Comparison of ENCODE assay signal across 9 cellular contexts in genomic region chr1:59061876-59062275, GRCh38.
DNase-seq lines count a peak whose midpoint lies in the region; ATAC-seq lines count a peak whose summit lies in the region.
"Had no signal": no experiment of that assay in that cellular context is flagged by ENCODE, and none has a peak within 500 bp of the region (broad histone marks: within the 10 kb centered on the region; RNA-seq: fewer than 3 reads in every experiment).

No MANE protein-coding gene starts in this region.

- H3K4me3 Mint-ChIP-seq in dendritic cell treated with granulocyte-macrophage colony-stimulating factor and Interleukin-4, amounts not matched to agents 40 ng/mL and 50 ng/mL, for 4 days: peak overlapping the region; percentile 30

- H3K9me3 Mint-ChIP-seq in dendritic cell treated with granulocyte-macrophage colony-stimulating factor and Interleukin-4, amounts not matched to agents 40 ng/mL and 50 ng/mL, for 4 days: no peaks in the 10 kb centered on the region

- peaks cover 4% of the 10 kb centered on the region for H3K27me3 Mint-ChIP-seq in dendritic cell treated with granulocyte-macrophage colony-stimulating factor and Interleukin-4, amounts not matched to agents 40 ng/mL and 50 ng/mL, for 4 days

- no peaks in the 10 kb centered on the region for H3K27me3 ChIP-seq in aorta (ENCODE audit: control insufficient read depth in 1 of 2, insufficient read depth in 2 of 2, low read length in 1 of 2)

- DNase-seq in DMS53 (lab: John Stamatoyannopoulos, UW): peak; percentile 47
- DNase-seq in DMS53 treated with DMSO at 0.1 percent for 48 hours (lab: John Stamatoyannopoulos, UW; ENCODE audit: unreplicated experiment): no peak
- peak; percentile 60 for DNase-seq in midbrain (lab: John Stamatoyannopoulos, UW)
- peak in 1 of 2 donors; percentile 83 for DNase-seq in aorta
- no peak for DNase-seq in islet precursor cell
- no peak for DNase-seq in NCI-H1694 treated with DMSO at 0.1 percent for 48 hours (lab: John Stamatoyannopoulos, UW)
- DNase-seq in NCI-H526 treated with DMSO at 0.1 percent for 48 hours (lab: John Stamatoyannopoulos, UW): no peak
- DNase-seq: stimulated activated CD4-positive, alpha-beta T cell treated with anti-CD3 and anti-CD28 coated beads, Interleukin-4, amount 100 ng/mL, for 24 hours had no signal

- peak overlapping the region in 1 of 2 donors; percentile 67 for H3K4me3 ChIP-seq in aorta (ENCODE audit: low read length in 2 of 2)

- no peaks in the 10 kb centered on the region for H3K36me3 Mint-ChIP-seq in dendritic cell treated with granulocyte-macrophage colony-stimulating factor and Interleukin-4, amounts not matched to agents 40 ng/mL and 50 ng/mL, for 4 days (ENCODE audit: low read depth)

- no peaks in the 10 kb centered on the region for H3K9me3 ChIP-seq in aorta (ENCODE audit: control insufficient read depth, low read length)

- peak overlapping the region in 1 of 2 donors; percentile 61 for H3K27ac ChIP-seq in aorta (ENCODE audit: low read depth in 1 of 2, low read length in 2 of 2)

- WGBS in aorta, 2 donors: 12 to 13% methylated on average over 2 of the region's 2 CpGs

- peaks cover 23% of the 10 kb centered on the region for H3K4me1 Mint-ChIP-seq in dendritic cell treated with granulocyte-macrophage colony-stimulating factor and Interleukin-4, amounts not matched to agents 40 ng/mL and 50 ng/mL, for 4 days (ENCODE audit: low read depth)

- intact Hi-C loops in dendritic cell treated with granulocyte-macrophage colony-stimulating factor and Interleukin-4, amounts not matched to agents 40 ng/mL and 50 ng/mL, for 4 days (cut with micrococcal nuclease): no loop called here
- intact Hi-C loops in aorta (cut with DNase I): loop anchor here in 1 of 2 donors (5.0 kb wide), 1 partner anchor 160 kb away; no protein-coding TSS in a partner anchor

- H3K27ac Mint-ChIP-seq in dendritic cell treated with granulocyte-macrophage colony-stimulating factor and Interleukin-4, amounts not matched to agents 40 ng/mL and 50 ng/mL, for 4 days: peak overlapping the region; percentile 32

- peak; percentile 89 for ATAC-seq in aorta (ENCODE audit: low FRiP score)

- H3K36me3 ChIP-seq in aorta (ENCODE audit: control insufficient read depth in 1 of 2, insufficient read depth in 2 of 2, low read length in 1 of 2): no peaks in the 10 kb centered on the region

- no peaks in the 10 kb centered on the region for H3K4me1 ChIP-seq in aorta (ENCODE audit: control insufficient read depth in 1 of 2, insufficient read depth in 2 of 2, low read length in 2 of 2)

Comparison
In these comparisons a context has a peak if more than half of its experiments do, and no peak if none do; other contexts are left out.
1. DNase-seq: peak in DMS53 (single experiment) and midbrain (single experiment); none in DMS53 treated with DMSO at 0.1 percent for 48 hours (single experiment), islet precursor cell (single experiment), NCI-H1694 treated with DMSO at 0.1 percent for 48 hours (single experiment) and NCI-H526 treated with DMSO at 0.1 percent for 48 hours (single experiment).